1 cellular context compared by ENCODE assay signal in the genomic region with DNA sequence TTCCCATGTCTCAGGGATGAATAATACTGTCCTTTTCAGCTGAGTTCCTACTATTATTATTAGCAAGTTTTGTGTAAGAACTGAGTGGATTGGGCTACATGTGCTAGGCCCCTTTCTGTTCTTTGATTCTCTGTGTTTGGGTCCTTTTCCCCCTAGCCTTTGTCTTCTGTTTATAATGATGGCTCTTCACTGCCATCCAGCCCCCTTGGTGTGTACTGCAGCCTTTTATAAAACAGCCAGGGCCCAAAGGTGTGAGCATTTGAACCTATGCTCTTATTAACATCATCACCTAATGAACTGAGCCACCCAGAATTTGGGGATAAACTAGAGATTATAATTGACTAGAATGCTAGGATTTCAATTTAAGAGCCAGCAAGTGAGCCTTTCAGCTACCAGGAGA.
TF ChIP-seq lines count a peak whose summit lies in the region.

No MANE protein-coding gene starts in this region.

TF ChIP-seq in HEK293, 187 proteins besides CTCF, POLR2A, EP300 and RAD21 (continued from another document):
- TF ChIP-seq, protein P1, sequence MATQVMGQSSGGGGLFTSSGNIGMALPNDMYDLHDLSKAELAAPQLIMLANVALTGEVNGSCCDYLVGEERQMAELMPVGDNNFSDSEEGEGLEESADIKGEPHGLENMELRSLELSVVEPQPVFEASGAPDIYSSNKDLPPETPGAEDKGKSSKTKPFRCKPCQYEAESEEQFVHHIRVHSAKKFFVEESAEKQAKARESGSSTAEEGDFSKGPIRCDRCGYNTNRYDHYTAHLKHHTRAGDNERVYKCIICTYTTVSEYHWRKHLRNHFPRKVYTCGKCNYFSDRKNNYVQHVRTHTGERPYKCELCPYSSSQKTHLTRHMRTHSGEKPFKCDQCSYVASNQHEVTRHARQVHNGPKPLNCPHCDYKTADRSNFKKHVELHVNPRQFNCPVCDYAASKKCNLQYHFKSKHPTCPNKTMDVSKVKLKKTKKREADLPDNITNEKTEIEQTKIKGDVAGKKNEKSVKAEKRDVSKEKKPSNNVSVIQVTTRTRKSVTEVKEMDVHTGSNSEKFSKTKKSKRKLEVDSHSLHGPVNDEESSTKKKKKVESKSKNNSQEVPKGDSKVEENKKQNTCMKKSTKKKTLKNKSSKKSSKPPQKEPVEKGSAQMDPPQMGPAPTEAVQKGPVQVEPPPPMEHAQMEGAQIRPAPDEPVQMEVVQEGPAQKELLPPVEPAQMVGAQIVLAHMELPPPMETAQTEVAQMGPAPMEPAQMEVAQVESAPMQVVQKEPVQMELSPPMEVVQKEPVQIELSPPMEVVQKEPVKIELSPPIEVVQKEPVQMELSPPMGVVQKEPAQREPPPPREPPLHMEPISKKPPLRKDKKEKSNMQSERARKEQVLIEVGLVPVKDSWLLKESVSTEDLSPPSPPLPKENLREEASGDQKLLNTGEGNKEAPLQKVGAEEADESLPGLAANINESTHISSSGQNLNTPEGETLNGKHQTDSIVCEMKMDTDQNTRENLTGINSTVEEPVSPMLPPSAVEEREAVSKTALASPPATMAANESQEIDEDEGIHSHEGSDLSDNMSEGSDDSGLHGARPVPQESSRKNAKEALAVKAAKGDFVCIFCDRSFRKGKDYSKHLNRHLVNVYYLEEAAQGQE (tag by site-specific recombination; IDR thresholded peaks at IDR 0.05): no peak
- TF ChIP-seq PRDM10 (tag by site-specific recombination; IDR thresholded peaks at IDR 0.05) (no peak), ZNF660 (tag by site-specific recombination; IDR thresholded peaks at IDR 0.05) (no peak), REPIN1 (tag by site-specific recombination; IDR thresholded peaks at IDR 0.05; ENCODE audit: low read depth) (no peak), ZNF148 (tag by site-specific recombination; IDR thresholded peaks at IDR 0.05; ENCODE audit: borderline replicate concordance) (no peak), KLF7 (tag by site-specific recombination; IDR thresholded peaks at IDR 0.05; ENCODE audit: borderline replicate concordance) (no peak), SP7 (tag by site-specific recombination; IDR thresholded peaks at IDR 0.05) (no peak), ZBTB17 (tag by site-specific recombination; IDR thresholded peaks at IDR 0.05) (no peak)
